In the genomic region with DNA sequence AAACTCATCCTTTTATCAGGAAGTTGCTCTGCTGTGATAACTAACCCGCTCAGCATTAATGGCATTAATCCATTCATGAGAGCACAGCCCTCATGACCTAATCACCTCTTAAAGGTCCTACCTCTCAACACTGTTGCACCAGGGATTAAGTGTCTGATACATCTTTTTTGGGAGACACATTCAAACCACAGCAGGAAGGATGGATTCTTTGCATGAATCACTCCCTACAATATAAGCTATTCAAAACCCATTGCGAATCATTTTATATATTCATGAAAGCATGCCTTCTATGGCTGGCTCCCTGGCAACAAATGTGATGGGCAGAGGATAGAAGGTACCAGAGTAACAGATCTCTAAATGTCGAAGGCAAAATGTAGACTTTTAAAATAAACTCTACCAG, we compare ENCODE assay signal across 1 cellular context.
TF ChIP-seq lines count a peak whose summit lies in the region.

No MANE protein-coding gene starts in this region.

TF ChIP-seq in GM23338, 12 proteins besides CTCF, POLR2A, EP300 and RAD21 (continued from another document):
- TF ChIP-seq, protein P1, sequence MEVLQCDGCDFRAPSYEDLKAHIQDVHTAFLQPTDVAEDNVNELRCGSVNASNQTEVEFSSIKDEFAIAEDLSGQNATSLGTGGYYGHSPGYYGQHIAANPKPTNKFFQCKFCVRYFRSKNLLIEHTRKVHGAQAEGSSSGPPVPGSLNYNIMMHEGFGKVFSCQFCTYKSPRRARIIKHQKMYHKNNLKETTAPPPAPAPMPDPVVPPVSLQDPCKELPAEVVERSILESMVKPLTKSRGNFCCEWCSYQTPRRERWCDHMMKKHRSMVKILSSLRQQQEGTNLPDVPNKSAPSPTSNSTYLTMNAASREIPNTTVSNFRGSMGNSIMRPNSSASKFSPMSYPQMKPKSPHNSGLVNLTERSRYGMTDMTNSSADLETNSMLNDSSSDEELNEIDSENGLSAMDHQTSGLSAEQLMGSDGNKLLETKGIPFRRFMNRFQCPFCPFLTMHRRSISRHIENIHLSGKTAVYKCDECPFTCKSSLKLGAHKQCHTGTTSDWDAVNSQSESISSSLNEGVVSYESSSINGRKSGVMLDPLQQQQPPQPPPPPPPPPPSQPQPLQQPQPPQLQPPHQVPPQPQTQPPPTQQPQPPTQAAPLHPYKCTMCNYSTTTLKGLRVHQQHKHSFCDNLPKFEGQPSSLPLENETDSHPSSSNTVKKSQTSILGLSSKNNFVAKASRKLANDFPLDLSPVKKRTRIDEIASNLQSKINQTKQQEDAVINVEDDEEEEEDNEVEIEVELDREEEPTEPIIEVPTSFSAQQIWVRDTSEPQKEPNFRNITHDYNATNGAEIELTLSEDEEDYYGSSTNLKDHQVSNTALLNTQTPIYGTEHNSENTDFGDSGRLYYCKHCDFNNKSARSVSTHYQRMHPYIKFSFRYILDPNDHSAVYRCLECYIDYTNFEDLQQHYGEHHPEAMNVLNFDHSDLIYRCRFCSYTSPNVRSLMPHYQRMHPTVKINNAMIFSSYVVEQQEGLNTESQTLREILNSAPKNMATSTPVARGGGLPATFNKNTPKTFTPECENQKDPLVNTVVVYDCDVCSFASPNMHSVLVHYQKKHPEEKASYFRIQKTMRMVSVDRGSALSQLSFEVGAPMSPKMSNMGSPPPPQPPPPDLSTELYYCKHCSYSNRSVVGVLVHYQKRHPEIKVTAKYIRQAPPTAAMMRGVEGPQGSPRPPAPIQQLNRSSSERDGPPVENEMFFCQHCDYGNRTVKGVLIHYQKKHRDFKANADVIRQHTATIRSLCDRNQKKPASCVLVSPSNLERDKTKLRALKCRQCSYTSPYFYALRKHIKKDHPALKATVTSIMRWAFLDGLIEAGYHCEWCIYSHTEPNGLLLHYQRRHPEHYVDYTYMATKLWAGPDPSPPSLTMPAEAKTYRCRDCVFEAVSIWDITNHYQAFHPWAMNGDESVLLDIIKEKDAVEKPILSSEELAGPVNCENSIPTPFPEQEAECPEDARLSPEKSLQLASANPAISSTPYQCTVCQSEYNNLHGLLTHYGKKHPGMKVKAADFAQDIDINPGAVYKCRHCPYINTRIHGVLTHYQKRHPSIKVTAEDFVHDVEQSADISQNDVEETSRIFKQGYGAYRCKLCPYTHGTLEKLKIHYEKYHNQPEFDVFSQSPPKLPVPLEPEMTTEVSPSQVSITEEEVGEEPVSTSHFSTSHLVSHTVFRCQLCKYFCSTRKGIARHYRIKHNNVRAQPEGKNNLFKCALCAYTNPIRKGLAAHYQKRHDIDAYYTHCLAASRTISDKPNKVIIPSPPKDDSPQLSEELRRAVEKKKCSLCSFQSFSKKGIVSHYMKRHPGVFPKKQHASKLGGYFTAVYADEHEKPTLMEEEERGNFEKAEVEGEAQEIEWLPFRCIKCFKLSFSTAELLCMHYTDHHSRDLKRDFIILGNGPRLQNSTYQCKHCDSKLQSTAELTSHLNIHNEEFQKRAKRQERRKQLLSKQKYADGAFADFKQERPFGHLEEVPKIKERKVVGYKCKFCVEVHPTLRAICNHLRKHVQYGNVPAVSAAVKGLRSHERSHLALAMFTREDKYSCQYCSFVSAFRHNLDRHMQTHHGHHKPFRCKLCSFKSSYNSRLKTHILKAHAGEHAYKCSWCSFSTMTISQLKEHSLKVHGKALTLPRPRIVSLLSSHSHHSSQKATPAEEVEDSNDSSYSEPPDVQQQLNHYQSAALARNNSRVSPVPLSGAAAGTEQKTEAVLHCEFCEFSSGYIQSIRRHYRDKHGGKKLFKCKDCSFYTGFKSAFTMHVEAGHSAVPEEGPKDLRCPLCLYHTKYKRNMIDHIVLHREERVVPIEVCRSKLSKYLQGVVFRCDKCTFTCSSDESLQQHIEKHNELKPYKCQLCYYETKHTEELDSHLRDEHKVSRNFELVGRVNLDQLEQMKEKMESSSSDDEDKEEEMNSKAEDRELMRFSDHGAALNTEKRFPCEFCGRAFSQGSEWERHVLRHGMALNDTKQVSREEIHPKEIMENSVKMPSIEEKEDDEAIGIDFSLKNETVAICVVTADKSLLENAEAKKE (CRISPR knock-in tag; IDR thresholded peaks at IDR 0.05), result no peak
- TF ChIP-seq EZH2phosphoT487 (IDR thresholded peaks at IDR 0.05; ENCODE audit: unreplicated experiment), result no peak
- TF ChIP-seq JUNB (IDR thresholded peaks at IDR 0.05; ENCODE audit: unreplicated experiment), result no peak
- no peak for TF ChIP-seq CREB1 (CRISPR knock-in tag; IDR thresholded peaks at IDR 0.05; ENCODE audit: low read depth)
- no peak for TF ChIP-seq ZNF114 (CRISPR knock-in tag; IDR thresholded peaks at IDR 0.05)
- no peak for TF ChIP-seq ZNF331 (CRISPR knock-in tag; IDR thresholded peaks at IDR 0.05; ENCODE audit: low read depth)
- no peak for TF ChIP-seq POLR2AphosphoS5 (IDR thresholded peaks at IDR 0.05; ENCODE audit: low read depth)
- TF ChIP-seq NANOG (IDR thresholded peaks at IDR 0.05; ENCODE audit: borderline replicate concordance), result no peak
- TF ChIP-seq STAT1 (IDR thresholded peaks at IDR 0.05; ENCODE audit: unreplicated experiment), result no peak
- TF ChIP-seq EZH2 (IDR thresholded peaks at IDR 0.05; ENCODE audit: low read depth, unreplicated experiment), result no peak
- TF ChIP-seq, protein P2, sequence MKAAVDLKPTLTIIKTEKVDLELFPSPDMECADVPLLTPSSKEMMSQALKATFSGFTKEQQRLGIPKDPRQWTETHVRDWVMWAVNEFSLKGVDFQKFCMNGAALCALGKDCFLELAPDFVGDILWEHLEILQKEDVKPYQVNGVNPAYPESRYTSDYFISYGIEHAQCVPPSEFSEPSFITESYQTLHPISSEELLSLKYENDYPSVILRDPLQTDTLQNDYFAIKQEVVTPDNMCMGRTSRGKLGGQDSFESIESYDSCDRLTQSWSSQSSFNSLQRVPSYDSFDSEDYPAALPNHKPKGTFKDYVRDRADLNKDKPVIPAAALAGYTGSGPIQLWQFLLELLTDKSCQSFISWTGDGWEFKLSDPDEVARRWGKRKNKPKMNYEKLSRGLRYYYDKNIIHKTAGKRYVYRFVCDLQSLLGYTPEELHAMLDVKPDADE (IDR thresholded peaks at IDR 0.05), result no peak
